In genomic region chr6:103769431-103769830, GRCh38 we compare ENCODE assay signal across 23 cellular contexts.
"Had no signal": no experiment of that assay in that cellular context is flagged by ENCODE, and none has a peak within 500 bp of the region (broad histone marks: within the 10 kb centered on the region; RNA-seq: fewer than 3 reads in every experiment).

No MANE protein-coding gene starts in this region.

- H3K9me3 Mint-ChIP-seq: neural progenitor cell had no signal

- H3K4me2 ChIP-seq: neural progenitor cell had no signal

- H3K4me1 ChIP-seq: heart left ventricle, neural progenitor cell, stomach, thyroid gland, upper lobe of left lung had no signal

- H3K27me3 Mint-ChIP-seq: memory B cell; stimulated activated naive B cell treated with anti-CD40 and anti-IgM and Interleukin-4, amounts not matched to agents 10 μg/mL and 1 μg/mL and 100 μg/mL, for 72 hours had no signal

- H3K36me3 ChIP-seq: heart left ventricle, neural progenitor cell, stomach, thyroid gland, upper lobe of left lung had no signal

- H3K4me3 Mint-ChIP-seq: activated T-cell treated with anti-CD3 and anti-CD28 coated beads, Interleukin-2, amount 50 U/mL, for 72 hours; immature natural killer cell; memory B cell; natural killer cell; neural progenitor cell; stimulated activated naive B cell treated with anti-CD40 and anti-IgM and Interleukin-4, amounts not matched to agents 10 μg/mL and 1 μg/mL and 100 μg/mL, for 72 hours had no signal

- ATAC-seq: activated naive CD4-positive, alpha-beta T cell treated with anti-CD3 and anti-CD28 coated beads, Interleukin-2, amount 50 U/mL, for 72 hours; activated T-cell treated with anti-CD3 and anti-CD28 coated beads, Interleukin-2, amount 50 U/mL, for 72 hours; heart left ventricle; natural killer cell; right cardiac atrium; stimulated activated naive B cell treated with anti-CD40 and anti-IgM and Interleukin-4, amounts not matched to agents 10 μg/mL and 1 μg/mL and 100 μg/mL, for 72 hours had no signal

- H3K4me3 ChIP-seq: dorsolateral prefrontal cortex, heart left ventricle, neural progenitor cell, stomach, thyroid gland, upper lobe of left lung had no signal

- DNase-seq: activated CD4-positive, alpha-beta T cell treated with anti-CD3 and anti-CD28 coated beads for 4 hours; activated CD4-positive, alpha-beta T cell treated with anti-CD3 and anti-CD28 coated beads, Interleukin-2, amount 50 U/mL, for 4 hours; activated naive CD4-positive, alpha-beta T cell; activated T-cell treated with anti-CD3 and anti-CD28 coated beads for 4 hours; activated T-cell treated with anti-CD3 and anti-CD28 coated beads, Interleukin-2, amount 50 U/mL, for 72 hours; dorsolateral prefrontal cortex; effector memory CD4-positive, alpha-beta T cell; foreskin fibroblast; heart left ventricle; hypothalamus; immature natural killer cell; kidney; natural killer cell; right cardiac atrium; stimulated activated CD4-positive, alpha-beta T cell treated with anti-CD3 and anti-CD28 coated beads, Interleukin-15, amount 100 ng/mL, for 24 hours; stimulated activated CD4-positive, alpha-beta T cell treated with anti-CD3 and anti-CD28 coated beads, Interleukin-2, amount 100 ng/mL, for 24 hours; stimulated activated naive B cell treated with anti-CD40 and anti-IgM and Interleukin-4, amounts not matched to agents 10 μg/mL and 1 μg/mL and 100 μg/mL, for 72 hours; stomach; thyroid gland; upper lobe of left lung had no signal

- H3K36me3 Mint-ChIP-seq: activated naive CD4-positive, alpha-beta T cell treated with anti-CD3 and anti-CD28 coated beads, Interleukin-2, amount 50 U/mL, for 72 hours; immature natural killer cell; memory B cell; natural killer cell; neural progenitor cell; stimulated activated naive B cell treated with anti-CD40 and anti-IgM and Interleukin-4, amounts not matched to agents 10 μg/mL and 1 μg/mL and 100 μg/mL, for 72 hours had no signal

- H3K27me3 ChIP-seq: dorsolateral prefrontal cortex, heart left ventricle, neural progenitor cell, stomach, thyroid gland, upper lobe of left lung had no signal

- H3K9ac ChIP-seq: neural progenitor cell had no signal

- H3K27ac Mint-ChIP-seq: activated naive CD4-positive, alpha-beta T cell treated with anti-CD3 and anti-CD28 coated beads, Interleukin-2, amount 50 U/mL, for 72 hours; activated T-cell treated with anti-CD3 and anti-CD28 coated beads, Interleukin-2, amount 50 U/mL, for 72 hours; immature natural killer cell; memory B cell; natural killer cell; neural progenitor cell; stimulated activated naive B cell treated with anti-CD40 and anti-IgM and Interleukin-4, amounts not matched to agents 10 μg/mL and 1 μg/mL and 100 μg/mL, for 72 hours had no signal

- H3K4me1 Mint-ChIP-seq: immature natural killer cell; memory B cell; natural killer cell; neural progenitor cell; stimulated activated naive B cell treated with anti-CD40 and anti-IgM and Interleukin-4, amounts not matched to agents 10 μg/mL and 1 μg/mL and 100 μg/mL, for 72 hours had no signal

- H3K27ac ChIP-seq: dorsolateral prefrontal cortex, heart left ventricle, neural progenitor cell, stomach, thyroid gland, upper lobe of left lung had no signal
